Comparison of ENCODE assay signal across 18 cellular contexts in the genomic region with DNA sequence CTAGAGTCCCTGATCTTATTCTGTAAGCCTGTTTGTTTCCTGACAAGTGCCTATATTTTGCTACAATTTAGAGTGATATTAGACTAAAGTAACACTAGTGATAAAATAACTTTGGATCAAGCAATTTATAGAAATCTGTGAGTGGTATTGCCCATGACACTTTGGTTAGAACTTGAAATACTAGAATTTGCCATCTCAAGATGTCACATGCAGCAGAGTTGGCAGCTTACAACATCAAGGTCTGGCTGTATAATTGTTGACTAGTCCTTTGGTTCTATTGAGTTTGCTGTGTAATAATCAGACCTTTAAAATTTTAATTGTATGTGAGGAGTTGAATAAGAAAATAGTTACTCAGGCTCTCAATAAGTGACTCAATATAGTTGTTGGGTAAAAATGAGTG.
"Had no signal": no experiment of that assay in that cellular context is flagged by ENCODE, and none has a peak within 500 bp of the region (broad histone marks: within the 10 kb centered on the region; RNA-seq: fewer than 3 reads in every experiment).

No MANE protein-coding gene starts in this region.

- ATAC-seq: activated CD8-positive, alpha-beta T cell treated with anti-CD3 and anti-CD28 coated beads for 36 hours; lower lobe of right lung; pancreas; stimulated activated naive B cell treated with anti-CD40 and anti-IgM and Interleukin-4, amounts not matched to agents 10 μg/mL and 1 μg/mL and 100 μg/mL, for 72 hours had no signal

- H3K36me3 ChIP-seq: cardiac muscle cell, esophagus squamous epithelium, lower lobe of right lung, neural progenitor cell, pancreas, suprapubic skin had no signal

- H3K27me3 ChIP-seq: cardiac muscle cell, esophagus squamous epithelium, neural progenitor cell, pancreas, suprapubic skin had no signal

- H3K9ac ChIP-seq: neural progenitor cell had no signal

- H3K4me2 ChIP-seq: neural progenitor cell had no signal

- H3K4me3 ChIP-seq: cardiac muscle cell, esophagus squamous epithelium, lower lobe of right lung, neural progenitor cell, pancreas, suprapubic skin had no signal

- H2AFZ ChIP-seq: neural progenitor cell had no signal

- DNase-seq: activated B cell treated with CpG ODN at 0.5 μM for 24 hours; activated CD4-positive, alpha-beta T cell treated with anti-CD3 and anti-CD28 coated beads for 48 hours; activated CD8-positive, alpha-beta memory T cell treated with anti-CD3 and anti-CD28 coated beads, Interleukin-2, amount 50 U/mL, for 4 hours; activated CD8-positive, alpha-beta T cell treated with anti-CD3 and anti-CD28 coated beads for 36 hours; activated effector memory CD4-positive, alpha-beta T cell treated with anti-CD3 and anti-CD28 coated beads, Interleukin-2, amount 50 U/mL, for 16 hours; activated T-cell treated with anti-CD3 and anti-CD28 coated beads, Interleukin-2, amount 50 U/mL, for 48 hours; effector CD4-positive, alpha-beta T cell; esophagus squamous epithelium; glutamatergic neuron; lower lobe of right lung; pancreas; retina; stimulated activated CD4-positive, alpha-beta T cell treated with anti-CD3 and anti-CD28 coated beads, Interleukin-4, amount 100 ng/mL, for 1 hour; stimulated activated naive B cell treated with anti-CD40 and anti-IgM and Interleukin-4, amounts not matched to agents 10 μg/mL and 1 μg/mL and 100 μg/mL, for 72 hours; T-helper 2 cell had no signal

- H3K9me3 ChIP-seq: esophagus squamous epithelium, lower lobe of right lung, pancreas, suprapubic skin had no signal

- H3K27ac ChIP-seq: cardiac muscle cell, esophagus squamous epithelium, lower lobe of right lung, neural progenitor cell, pancreas, suprapubic skin had no signal
